ENCODE assay signal across 20 cellular contexts in the genomic region with DNA sequence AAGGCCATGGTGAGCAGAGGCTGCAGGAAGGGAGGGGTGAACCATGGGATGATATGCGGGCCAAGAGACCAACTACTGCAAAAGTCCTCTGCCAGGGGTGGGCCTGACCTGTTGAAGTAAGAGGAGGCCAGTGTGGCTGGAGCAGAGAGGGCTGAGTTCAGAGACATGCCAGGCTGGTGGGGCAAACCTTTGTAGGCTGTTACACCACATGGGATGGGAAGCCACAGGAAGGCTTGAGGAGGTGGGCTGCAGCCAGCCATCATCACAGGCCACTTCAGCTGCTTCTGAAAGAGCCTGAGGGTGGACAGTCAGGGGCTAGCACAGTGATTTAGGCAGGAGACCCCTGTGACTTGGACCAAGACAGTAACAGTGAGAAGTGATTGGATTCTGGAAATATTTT. TPM values are rescaled to one million over a fixed set of nuclear protein-coding genes. Genes with fewer than 3 reads are reported as not detected.
DNase-seq lines count a peak whose midpoint lies in the region; ATAC-seq and TF ChIP-seq lines count a peak whose summit lies in the region.
"Had no signal": no experiment of that assay in that cellular context is flagged by ENCODE, and none has a peak within 500 bp of the region (broad histone marks: within the 10 kb centered on the region; RNA-seq: fewer than 3 reads in every experiment).

No MANE protein-coding gene starts in this region.

- no peak overlapping the region for H2BK12ac ChIP-seq in neuronal stem cell (ENCODE audit: low read length)

- H4K8ac ChIP-seq in neuronal stem cell (ENCODE audit: low read depth, low read length) = no peak overlapping the region

- H3K9me3 Mint-ChIP-seq in stimulated activated naive CD8-positive, alpha-beta T cell treated with anti-CD3 and anti-CD28 coated beads, Interleukin-15, Interleukin-2, amounts not matched to agents 100 ng/mL and 50 ng/mL, for 24 hours = no peaks in the 10 kb centered on the region
- H3K9me3 Mint-ChIP-seq in chondrocyte (ENCODE audit: low read depth) = no peaks in the 10 kb centered on the region

- no peak overlapping the region for H2BK15ac ChIP-seq in neuronal stem cell (ENCODE audit: low read length)

- no peak for DNase-seq in stimulated activated naive CD8-positive, alpha-beta T cell treated with anti-CD3 and anti-CD28 coated beads, Interleukin-15, Interleukin-2, amounts not matched to agents 100 U/mL and 50 U/mL, for 24 hours
- peak; percentile 59 for DNase-seq in chondrocyte (ENCODE audit: low spot score)
- no peak for DNase-seq in neuronal stem cell (ENCODE audit: low spot score)
- peak; percentile 56 for DNase-seq in spleen
- DNase-seq in NK-92 (lab: John Stamatoyannopoulos, UW; ENCODE audit: unreplicated experiment) = no peak
- DNase-seq in MV-4-11 (lab: John Stamatoyannopoulos, UW) = no peak
- DNase-seq in HAP-1 (ENCODE audit: low spot score in 2 of 2) = no peak
- DNase-seq: 8988T; ACHN; BE2C; C1 segment of cervical spinal cord; Caco-2; Calu3; CD4-positive, alpha-beta memory T cell; CD4-positive, CD25-positive, alpha-beta regulatory T cell; DMS79 treated with DMSO at 0.1 percent for 48 hours; GF-D8 had no signal

- H2AK5ac ChIP-seq in neuronal stem cell (ENCODE audit: low read depth, low read length) = no peak overlapping the region

- no peaks in the 10 kb centered on the region for H3K9me3 ChIP-seq in neuronal stem cell (replicated peaks in 1 of 2; ENCODE audit: control insufficient read depth in 2 of 2, insufficient read depth in 1 of 2, low read depth in 1 of 2, low read length in 2 of 2)
- no peaks in the 10 kb centered on the region for H3K9me3 ChIP-seq in spleen
- no peaks in the 10 kb centered on the region for H3K9me3 ChIP-seq in HAP-1
- H3K9me3 ChIP-seq: BE2C, BLaER1, Caco-2 had no signal

- H3K4me1 Mint-ChIP-seq in stimulated activated naive CD8-positive, alpha-beta T cell treated with anti-CD3 and anti-CD28 coated beads, Interleukin-15, Interleukin-2, amounts not matched to agents 100 ng/mL and 50 ng/mL, for 24 hours (ENCODE audit: low read depth) = no peaks in the 10 kb centered on the region
- H3K4me1 Mint-ChIP-seq in chondrocyte (ENCODE audit: low read depth) = no peaks in the 10 kb centered on the region
- H3K4me1 Mint-ChIP-seq: CD14-positive monocyte; CD4-positive, alpha-beta memory T cell; CD4-positive, CD25-positive, alpha-beta regulatory T cell had no signal

- peak overlapping the region; percentile 12 for H3K27ac Mint-ChIP-seq in stimulated activated naive CD8-positive, alpha-beta T cell treated with anti-CD3 and anti-CD28 coated beads, Interleukin-15, Interleukin-2, amounts not matched to agents 100 ng/mL and 50 ng/mL, for 24 hours
- no peak overlapping the region for H3K27ac Mint-ChIP-seq in chondrocyte (ENCODE audit: unreplicated experiment)
- H3K27ac Mint-ChIP-seq: CD14-positive monocyte; CD4-positive, alpha-beta memory T cell; CD4-positive, CD25-positive, alpha-beta regulatory T cell had no signal

- no peak overlapping the region for H3K4ac ChIP-seq in neuronal stem cell (ENCODE audit: low read length)

- peak overlapping the region; percentile 53 for H3K9ac ChIP-seq in neuronal stem cell (ENCODE audit: low read depth, low read length, poor library complexity)
- H3K9ac ChIP-seq: BLaER1 had no signal

- H3K27me3 Mint-ChIP-seq in stimulated activated naive CD8-positive, alpha-beta T cell treated with anti-CD3 and anti-CD28 coated beads, Interleukin-15, Interleukin-2, amounts not matched to agents 100 ng/mL and 50 ng/mL, for 24 hours = no peaks in the 10 kb centered on the region
- peaks cover 6% of the 10 kb centered on the region for H3K27me3 Mint-ChIP-seq in chondrocyte (ENCODE audit: low read depth)
- H3K27me3 Mint-ChIP-seq: CD4-positive, CD25-positive, alpha-beta regulatory T cell had no signal

- no peak for ATAC-seq in stimulated activated naive CD8-positive, alpha-beta T cell treated with anti-CD3 and anti-CD28 coated beads, Interleukin-15, Interleukin-2, amounts not matched to agents 100 U/mL and 50 U/mL, for 24 hours

- no peak overlapping the region for H3K27ac ChIP-seq in neuronal stem cell (replicated peaks; ENCODE audit: low read length)
- H3K27ac ChIP-seq in spleen = no peak overlapping the region
- H3K27ac ChIP-seq: BLaER1 had no signal

- H3K4me3 ChIP-seq in neuronal stem cell (ENCODE audit: low read length in 2 of 2) = no peak overlapping the region
- H3K4me3 ChIP-seq in spleen = no peak overlapping the region
- no peak overlapping the region for H3K4me3 ChIP-seq in HAP-1
- H3K4me3 ChIP-seq: BLaER1 had no signal

- H3K4me1 ChIP-seq in neuronal stem cell (ENCODE audit: control insufficient read depth in 2 of 2, insufficient read depth in 1 of 2, low read depth in 1 of 2, low read length in 2 of 2) (peaks cover 0 to 3% of the 10 kb centered on the region in 2 donors), spleen (no peaks in the 10 kb centered on the region), HAP-1 (no peaks in the 10 kb centered on the region)
- H3K4me1 ChIP-seq: BE2C, Caco-2 had no signal

- intact Hi-C loops in spleen (cut with DNase I; ENCODE audit: low total_unique reads) = no loop called here

- no peak overlapping the region for H3K14ac ChIP-seq in neuronal stem cell (ENCODE audit: low read length)

- TF ChIP-seq CTCF in chondrocyte (IDR thresholded peaks at IDR 0.05) (no peak), spleen (IDR thresholded peaks at IDR 0.05 in 8 of 11, conservative IDR thresholded peaks at IDR 0.05 in 3 of 11) (no peak)

- no peak overlapping the region for H3K4me3 Mint-ChIP-seq in stimulated activated naive CD8-positive, alpha-beta T cell treated with anti-CD3 and anti-CD28 coated beads, Interleukin-15, Interleukin-2, amounts not matched to agents 100 ng/mL and 50 ng/mL, for 24 hours
- H3K4me3 Mint-ChIP-seq in chondrocyte (ENCODE audit: unreplicated experiment) = no peak overlapping the region
- H3K4me3 Mint-ChIP-seq: CD14-positive monocyte; CD4-positive, alpha-beta memory T cell; CD4-positive, CD25-positive, alpha-beta regulatory T cell had no signal

- no peak overlapping the region for H3K4me2 ChIP-seq in neuronal stem cell (ENCODE audit: insufficient read depth, low read length, poor library complexity, severe bottlenecking)

- no peak for TF ChIP-seq POLR2A in spleen (IDR thresholded peaks at IDR 0.05)

- H3K27me3 ChIP-seq in neuronal stem cell (ENCODE audit: control insufficient read depth in 3 of 3, insufficient read depth in 3 of 3, low read depth in 1 of 3, low read length in 3 of 3) = no peaks in the 10 kb centered on the region
- no peaks in the 10 kb centered on the region for H3K27me3 ChIP-seq in spleen (replicated peaks in 1 of 7)
- H3K27me3 ChIP-seq in HAP-1 (ENCODE audit: low read depth) = no peaks in the 10 kb centered on the region
- H3K27me3 ChIP-seq: BE2C, BLaER1 had no signal

- no peak overlapping the region for H2AFZ ChIP-seq in neuronal stem cell (ENCODE audit: low read length)

- H3K36me3 Mint-ChIP-seq in stimulated activated naive CD8-positive, alpha-beta T cell treated with anti-CD3 and anti-CD28 coated beads, Interleukin-15, Interleukin-2, amounts not matched to agents 100 ng/mL and 50 ng/mL, for 24 hours (ENCODE audit: low read depth) = no peaks in the 10 kb centered on the region
- no peaks in the 10 kb centered on the region for H3K36me3 Mint-ChIP-seq in chondrocyte (ENCODE audit: low read depth)
- H3K36me3 Mint-ChIP-seq: CD14-positive monocyte; CD4-positive, alpha-beta memory T cell; CD4-positive, CD25-positive, alpha-beta regulatory T cell had no signal

- H2BK5ac ChIP-seq in neuronal stem cell (ENCODE audit: low read length) = peak overlapping the region; percentile 76

- no peak overlapping the region for H3K18ac ChIP-seq in neuronal stem cell (ENCODE audit: low read length)

- H3K79me1 ChIP-seq in neuronal stem cell (ENCODE audit: low read depth, low read length) = no peaks in the 10 kb centered on the region

- H3K23ac ChIP-seq in neuronal stem cell (ENCODE audit: low read depth, low read length, poor library complexity) = no peak overlapping the region

- in situ Hi-C loops in HAP-1 (cut with MboI; ENCODE audit: low sequenced_read_pairs) = no loop called here

- H2BK120ac ChIP-seq in neuronal stem cell (ENCODE audit: low read depth, low read length) = no peak overlapping the region

- H3K36me3 ChIP-seq in neuronal stem cell (replicated peaks in 1 of 2; ENCODE audit: control insufficient read depth in 2 of 2, insufficient read depth in 2 of 2, low read length in 2 of 2) (no peaks in the 10 kb centered on the region), spleen (peaks cover 0 to 6% (median 0%) of the 10 kb centered on the region in 6 donors), HAP-1 (replicated peaks) (no peaks in the 10 kb centered on the region)
- H3K36me3 ChIP-seq: BE2C, BLaER1 had no signal

- WGBS in neuronal stem cell (ENCODE audit: extremely low coverage in 2 of 2, insufficient read length in 2 of 2, insufficient replicate concordance in 1 of 2), 2 donors = no CpG with 5 or more reads among the region's 1 CpG
- WGBS in spleen, 5 donors = 45 to 88% (median 83%) methylated on average over 1 of the region's 1 CpG

- H4K91ac ChIP-seq in neuronal stem cell (ENCODE audit: low read depth, low read length, poor library complexity) = no peak overlapping the region

RNA-seq across cellular contexts. Expression of a gene that starts 20.3 kb away (rescaled TPM):
- total RNA-seq in chondrocyte (22.7 to 69.4 TPM (median 65.5 TPM) in 3 replicates), spleen (100 to 1,000 TPM; 262 to 549 (median 387) TPM)
- polyA plus RNA-seq in neuronal stem cell (2013, experiment 1 of 2) = 0.54 TPM
- 0.64 TPM for polyA plus RNA-seq in neuronal stem cell (2013, experiment 2 of 2)
- 10 to 100 TPM; 22.7 to 64.5 (median 44.7) TPM for polyA plus RNA-seq in spleen
- total RNA-seq: Calu3; CD4-positive, alpha-beta memory T cell; CD4-positive, CD25-positive, alpha-beta regulatory T cell had no signal
- polyA plus RNA-seq: CD14-positive monocyte; CD4-positive, alpha-beta memory T cell; CD4-positive, CD25-positive, alpha-beta regulatory T cell had no signal

Comparison
In these comparisons a context has a peak if more than half of its experiments do, and no peak if none do; other contexts are left out.
1. DNase-seq: peak in chondrocyte (single experiment) and spleen (single experiment); none in stimulated activated naive CD8-positive, alpha-beta T cell treated with anti-CD3 and anti-CD28 coated beads, Interleukin-15, Interleukin-2, amounts not matched to agents 100 U/mL and 50 U/mL, for 24 hours (single experiment), neuronal stem cell (single experiment), NK-92 (single experiment), MV-4-11 (single experiment) and HAP-1 (0 of 2).